ENCODE assay signal across 1 cellular context in the genomic region with DNA sequence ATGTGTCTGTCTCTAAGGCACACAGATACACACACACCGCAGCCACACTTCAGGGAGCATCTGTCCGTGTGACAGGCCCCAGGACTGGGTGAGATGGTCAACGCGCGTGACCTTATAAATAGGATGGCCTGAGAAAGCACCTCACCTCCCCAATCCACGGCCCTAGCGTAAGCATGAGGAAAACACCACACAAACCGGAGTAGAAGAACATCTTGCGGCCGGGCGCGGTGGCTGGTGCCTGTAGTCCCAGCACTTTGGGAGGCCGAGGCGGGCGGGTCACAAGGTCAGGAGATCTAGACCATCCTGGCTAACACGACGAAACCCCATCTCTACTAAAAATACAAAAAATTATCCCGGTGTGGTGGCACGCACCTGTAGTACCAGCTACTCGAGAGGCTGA.
TF ChIP-seq lines count a peak whose summit lies in the region.

No MANE protein-coding gene starts in this region.

TF ChIP-seq in A549, 52 proteins besides CTCF, POLR2A, EP300 and RAD21 (continued from another document):
- TF ChIP-seq, protein P1, sequence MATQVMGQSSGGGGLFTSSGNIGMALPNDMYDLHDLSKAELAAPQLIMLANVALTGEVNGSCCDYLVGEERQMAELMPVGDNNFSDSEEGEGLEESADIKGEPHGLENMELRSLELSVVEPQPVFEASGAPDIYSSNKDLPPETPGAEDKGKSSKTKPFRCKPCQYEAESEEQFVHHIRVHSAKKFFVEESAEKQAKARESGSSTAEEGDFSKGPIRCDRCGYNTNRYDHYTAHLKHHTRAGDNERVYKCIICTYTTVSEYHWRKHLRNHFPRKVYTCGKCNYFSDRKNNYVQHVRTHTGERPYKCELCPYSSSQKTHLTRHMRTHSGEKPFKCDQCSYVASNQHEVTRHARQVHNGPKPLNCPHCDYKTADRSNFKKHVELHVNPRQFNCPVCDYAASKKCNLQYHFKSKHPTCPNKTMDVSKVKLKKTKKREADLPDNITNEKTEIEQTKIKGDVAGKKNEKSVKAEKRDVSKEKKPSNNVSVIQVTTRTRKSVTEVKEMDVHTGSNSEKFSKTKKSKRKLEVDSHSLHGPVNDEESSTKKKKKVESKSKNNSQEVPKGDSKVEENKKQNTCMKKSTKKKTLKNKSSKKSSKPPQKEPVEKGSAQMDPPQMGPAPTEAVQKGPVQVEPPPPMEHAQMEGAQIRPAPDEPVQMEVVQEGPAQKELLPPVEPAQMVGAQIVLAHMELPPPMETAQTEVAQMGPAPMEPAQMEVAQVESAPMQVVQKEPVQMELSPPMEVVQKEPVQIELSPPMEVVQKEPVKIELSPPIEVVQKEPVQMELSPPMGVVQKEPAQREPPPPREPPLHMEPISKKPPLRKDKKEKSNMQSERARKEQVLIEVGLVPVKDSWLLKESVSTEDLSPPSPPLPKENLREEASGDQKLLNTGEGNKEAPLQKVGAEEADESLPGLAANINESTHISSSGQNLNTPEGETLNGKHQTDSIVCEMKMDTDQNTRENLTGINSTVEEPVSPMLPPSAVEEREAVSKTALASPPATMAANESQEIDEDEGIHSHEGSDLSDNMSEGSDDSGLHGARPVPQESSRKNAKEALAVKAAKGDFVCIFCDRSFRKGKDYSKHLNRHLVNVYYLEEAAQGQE (IDR thresholded peaks at IDR 0.05) = no peak
- TF ChIP-seq RCOR1 (IDR thresholded peaks at IDR 0.05; ENCODE audit: low read depth, low read length) = no peak
- TF ChIP-seq, protein P2, sequence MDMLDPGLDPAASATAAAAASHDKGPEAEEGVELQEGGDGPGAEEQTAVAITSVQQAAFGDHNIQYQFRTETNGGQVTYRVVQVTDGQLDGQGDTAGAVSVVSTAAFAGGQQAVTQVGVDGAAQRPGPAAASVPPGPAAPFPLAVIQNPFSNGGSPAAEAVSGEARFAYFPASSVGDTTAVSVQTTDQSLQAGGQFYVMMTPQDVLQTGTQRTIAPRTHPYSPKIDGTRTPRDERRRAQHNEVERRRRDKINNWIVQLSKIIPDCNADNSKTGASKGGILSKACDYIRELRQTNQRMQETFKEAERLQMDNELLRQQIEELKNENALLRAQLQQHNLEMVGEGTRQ (IDR thresholded peaks at IDR 0.05) = no peak
- no peak for TF ChIP-seq GATA3 (IDR thresholded peaks at IDR 0.05; ENCODE audit: borderline replicate concordance)
- TF ChIP-seq TFCP2L1 (CRISPR knock-in tag; IDR thresholded peaks at IDR 0.05) = no peak
- TF ChIP-seq, protein P3, sequence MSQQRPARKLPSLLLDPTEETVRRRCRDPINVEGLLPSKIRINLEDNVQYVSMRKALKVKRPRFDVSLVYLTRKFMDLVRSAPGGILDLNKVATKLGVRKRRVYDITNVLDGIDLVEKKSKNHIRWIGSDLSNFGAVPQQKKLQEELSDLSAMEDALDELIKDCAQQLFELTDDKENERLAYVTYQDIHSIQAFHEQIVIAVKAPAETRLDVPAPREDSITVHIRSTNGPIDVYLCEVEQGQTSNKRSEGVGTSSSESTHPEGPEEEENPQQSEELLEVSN (IDR thresholded peaks at IDR 0.05; ENCODE audit: borderline replicate concordance, low read depth) = no peak
- no peak for TF ChIP-seq CHD4 (IDR thresholded peaks at IDR 0.05; ENCODE audit: borderline replicate concordance)
- no peak for TF ChIP-seq JUN (IDR thresholded peaks at IDR 0.05)
- TF ChIP-seq CBX8 (IDR thresholded peaks at IDR 0.05) = no peak
- TF ChIP-seq, protein P4, sequence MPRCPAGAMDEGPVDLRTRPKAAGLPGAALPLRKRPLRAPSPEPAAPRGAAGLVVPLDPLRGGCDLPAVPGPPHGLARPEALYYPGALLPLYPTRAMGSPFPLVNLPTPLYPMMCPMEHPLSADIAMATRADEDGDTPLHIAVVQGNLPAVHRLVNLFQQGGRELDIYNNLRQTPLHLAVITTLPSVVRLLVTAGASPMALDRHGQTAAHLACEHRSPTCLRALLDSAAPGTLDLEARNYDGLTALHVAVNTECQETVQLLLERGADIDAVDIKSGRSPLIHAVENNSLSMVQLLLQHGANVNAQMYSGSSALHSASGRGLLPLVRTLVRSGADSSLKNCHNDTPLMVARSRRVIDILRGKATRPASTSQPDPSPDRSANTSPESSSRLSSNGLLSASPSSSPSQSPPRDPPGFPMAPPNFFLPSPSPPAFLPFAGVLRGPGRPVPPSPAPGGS (IDR thresholded peaks at IDR 0.05) = no peak
- no peak for TF ChIP-seq FOSB (CRISPR knock-in tag; IDR thresholded peaks at IDR 0.05)
- TF ChIP-seq RARB (CRISPR knock-in tag; IDR thresholded peaks at IDR 0.05) = no peak
- TF ChIP-seq SREBF2 (IDR thresholded peaks at IDR 0.05) = no peak
- TF ChIP-seq ZSCAN20 (CRISPR knock-in tag; IDR thresholded peaks at IDR 0.05) = no peak
- TF ChIP-seq NPAS2 (CRISPR knock-in tag; IDR thresholded peaks at IDR 0.05; ENCODE audit: borderline replicate concordance) = no peak
- no peak for TF ChIP-seq HDAC2 (IDR thresholded peaks at IDR 0.05)
